In genomic region chr7:94258418-94258817, GRCh38 we compare ENCODE assay signal across 25 cellular contexts.
"Had no signal": no experiment of that assay in that cellular context is flagged by ENCODE, and none has a peak within 500 bp of the region (broad histone marks: within the 10 kb centered on the region; RNA-seq: fewer than 3 reads in every experiment).

No MANE protein-coding gene starts in this region.

- H3K4me2 ChIP-seq: smooth muscle cell had no signal

- H3K4me3 ChIP-seq: esophagus squamous epithelium, right atrium auricular region, smooth muscle cell, stomach, thyroid gland, upper lobe of left lung, vagina had no signal

- H3K27ac ChIP-seq: epithelial cell of prostate, esophagus squamous epithelium, right atrium auricular region, stomach, thyroid gland, upper lobe of left lung, vagina had no signal

- H3K9me3 ChIP-seq: esophagus squamous epithelium, right atrium auricular region, stomach, thyroid gland, upper lobe of left lung, vagina had no signal

- H3K27me3 ChIP-seq: esophagus squamous epithelium, right atrium auricular region, stomach, thyroid gland, upper lobe of left lung, vagina had no signal

- DNase-seq: activated CD4-positive, alpha-beta T cell treated with anti-CD3 and anti-CD28 coated beads for 1 hour; activated CD4-positive, alpha-beta T cell treated with anti-CD3 and anti-CD28 coated beads, Interleukin-2, amount 10 ng/mL, durations not matched to agents 7 days and 5 days; activated CD8-positive, alpha-beta T cell treated with anti-CD3 and anti-CD28 coated beads for 36 hours; activated gamma-delta T cell treated with Interleukin-2 at 50 U/mL for 16 hours; activated naive CD4-positive, alpha-beta T cell treated with anti-CD3 and anti-CD28 coated beads, Interleukin-2, amount 50 U/mL, for 16 hours; activated T-cell treated with anti-CD3 and anti-CD28 coated beads, Interleukin-2, amount 50 U/mL, for 4 hours; amygdala; central memory CD4-positive, alpha-beta T cell; dermis blood vessel endothelial cell; effector CD4-positive, alpha-beta T cell; esophagus squamous epithelium; left cardiac atrium; left ventricle myocardium superior; naive B cell; stimulated activated CD4-positive, alpha-beta T cell treated with anti-CD3 and anti-CD28 coated beads, Interleukin-1b, Interleukin-23, amount 100 ng/mL, for 48 hours; stimulated activated CD4-positive, alpha-beta T cell treated with anti-CD3 and anti-CD28 coated beads, Interleukin-4, amount 100 ng/mL, for 4 hours; stimulated activated naive B cell treated with anti-CD40 and anti-IgM and Interleukin-4, amounts not matched to agents 10 μg/mL and 1 μg/mL and 100 μg/mL, for 72 hours; stomach; T-helper 9 cell; thyroid gland; upper lobe of left lung had no signal

- H3K36me3 ChIP-seq: esophagus squamous epithelium, right atrium auricular region, stomach, thyroid gland, upper lobe of left lung, vagina had no signal
